ENCODE assay signal across 26 cellular contexts in the genomic region with DNA sequence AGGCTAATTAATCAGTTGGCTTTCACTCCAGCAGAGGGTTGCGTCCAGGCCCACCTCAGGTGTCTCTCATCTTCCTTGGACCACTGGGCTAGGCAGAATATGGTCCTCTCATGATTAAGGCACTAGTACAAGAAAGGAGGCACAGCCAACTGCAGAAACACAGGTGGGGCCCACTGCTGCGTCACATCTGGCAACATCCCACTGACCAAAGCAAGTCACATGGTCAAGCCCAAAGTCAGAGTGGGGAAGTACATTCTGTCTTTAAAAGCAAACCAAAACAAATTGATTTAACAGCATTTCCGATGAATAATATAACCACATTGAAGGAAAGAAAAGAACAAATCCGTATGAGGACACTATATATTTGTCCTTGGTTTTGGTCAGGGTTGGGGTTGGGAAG. TPM values are rescaled to one million over a fixed set of nuclear protein-coding genes. Genes with fewer than 3 reads are reported as not detected.
DNase-seq lines count a peak whose midpoint lies in the region; TF ChIP-seq lines count a peak whose summit lies in the region.
"Had no signal": no experiment of that assay in that cellular context is flagged by ENCODE, and none has a peak within 500 bp of the region (broad histone marks: within the 10 kb centered on the region; RNA-seq: fewer than 3 reads in every experiment).

No MANE protein-coding gene starts in this region.

- WGBS in trophoblast cell (ENCODE audit: extremely low coverage, insufficient coverage, insufficient read length): no CpG with 5 or more reads among the region's 4 CpGs

- no peak overlapping the region for H4K8ac ChIP-seq in trophoblast cell (ENCODE audit: low read depth, low read length)

- H3K4me1 ChIP-seq in trophoblast cell (ENCODE audit: control insufficient read depth in 1 of 2, insufficient read depth in 2 of 2, low read length in 2 of 2) (peaks cover 8 to 16% of the 10 kb centered on the region in 2 experiments), skeletal muscle satellite cell (ENCODE audit: control insufficient read depth, insufficient read depth, low read length) (peaks cover 45% of the 10 kb centered on the region)

- peaks cover 21% of the 10 kb centered on the region for H3K79me1 ChIP-seq in trophoblast cell (ENCODE audit: low read length)

- DNase-seq in LHCN-M2 (ENCODE audit: low read depth) (peak; percentile 68), astrocyte of the spinal cord (ENCODE audit: low read depth, low spot score) (peak; percentile 85), trophoblast cell (no peak), NCI-H146 treated with DMSO at 0.1 percent for 48 hours (lab: John Stamatoyannopoulos, UW; ENCODE audit: unreplicated experiment) (no peak), GDM1 (lab: John Stamatoyannopoulos, UW) (no peak), germinal center (ENCODE audit: low spot score) (no peak)
- DNase-seq: C1 segment of cervical spinal cord; CD4-positive, alpha-beta memory T cell; COR-L47; DMS53; H7; Kasumi-1; MV-4-11; NCI-H1105; NCI-H1436 treated with DMSO at 0.1 percent for 48 hours; NCI-H1930; NCI-H446; NCI-H524 treated with DMSO at 0.1 percent for 48 hours; NCI-H774; PC-3; RPMI8226; SHP77 had no signal

- no peak for TF ChIP-seq CTCF in astrocyte of the spinal cord (IDR thresholded peaks at IDR 0.05; ENCODE audit: low read depth, low read length)

- no peak overlapping the region for H3K14ac ChIP-seq in trophoblast cell (ENCODE audit: low read length)

- H3K27ac ChIP-seq in trophoblast cell (ENCODE audit: low read depth, low read length): no peak overlapping the region
- H3K27ac ChIP-seq: A549, GM23248 had no signal

- H4K91ac ChIP-seq in trophoblast cell (ENCODE audit: low read depth, low read length): no peak overlapping the region

- peak overlapping the region; percentile 12 for H2BK12ac ChIP-seq in trophoblast cell (ENCODE audit: low read length)

- in situ Hi-C loops in astrocyte of the spinal cord (cut with HindIII; ENCODE audit: low sequenced_read_pairs): no loop called here

- H4K12ac ChIP-seq in trophoblast cell (ENCODE audit: low read depth, low read length): no peak overlapping the region

- no peak overlapping the region for H3K4ac ChIP-seq in trophoblast cell (ENCODE audit: low read depth, low read length)

- no peaks in the 10 kb centered on the region for H3K27me3 ChIP-seq in trophoblast cell (ENCODE audit: insufficient read depth, low read length)
- no peaks in the 10 kb centered on the region for H3K27me3 ChIP-seq in skeletal muscle satellite cell (ENCODE audit: control insufficient read depth, insufficient read depth, low read length)

- no peak overlapping the region for H2AFZ ChIP-seq in trophoblast cell (ENCODE audit: insufficient read depth, low read length, poor library complexity)
- H2AFZ ChIP-seq: GM23248 had no signal

- H2BK120ac ChIP-seq in trophoblast cell (ENCODE audit: insufficient read depth, low read length, poor library complexity): peak overlapping the region; percentile 25

- no peaks in the 10 kb centered on the region for H3K9me3 ChIP-seq in trophoblast cell (ENCODE audit: insufficient read depth, low read depth, low read length)
- no peaks in the 10 kb centered on the region for H3K9me3 ChIP-seq in skeletal muscle satellite cell (replicated peaks; ENCODE audit: low read length)
- H3K9me3 ChIP-seq: A549 had no signal

- no peak overlapping the region for H2BK5ac ChIP-seq in trophoblast cell (ENCODE audit: low read depth, low read length, poor library complexity)

- H3K23ac ChIP-seq in trophoblast cell (ENCODE audit: low read length): no peak overlapping the region

- H3K18ac ChIP-seq in trophoblast cell (ENCODE audit: low read length): no peak overlapping the region

- H3K36me3 ChIP-seq in trophoblast cell (ENCODE audit: control insufficient read depth in 1 of 2, insufficient read depth in 2 of 2, low read length in 2 of 2) (no peaks in the 10 kb centered on the region), skeletal muscle satellite cell (ENCODE audit: insufficient read depth, low read length) (no peaks in the 10 kb centered on the region)

- H3K4me3 ChIP-seq in astrocyte of the spinal cord (ENCODE audit: low read depth, low read length) (no peak overlapping the region), trophoblast cell (ENCODE audit: low read depth, low read length) (no peak overlapping the region), skeletal muscle satellite cell (ENCODE audit: low read length) (peak overlapping the region; percentile 20)
- H3K4me3 ChIP-seq: A549, GM23248, K562 had no signal

- H2AK5ac ChIP-seq in trophoblast cell (ENCODE audit: low read length): no peak overlapping the region

- H3K79me2 ChIP-seq in trophoblast cell (ENCODE audit: control insufficient read depth, insufficient read depth, low read length, poor library complexity): peaks cover 4% of the 10 kb centered on the region

- no peak overlapping the region for H3K9ac ChIP-seq in trophoblast cell (ENCODE audit: low read length)
- peak overlapping the region; percentile 37 for H3K9ac ChIP-seq in skeletal muscle satellite cell (ENCODE audit: low read depth, low read length)
- H3K9ac ChIP-seq: GM23248 had no signal

- H3K4me2 ChIP-seq in trophoblast cell (ENCODE audit: low read length): no peak overlapping the region
- peak overlapping the region; percentile 69 for H3K4me2 ChIP-seq in skeletal muscle satellite cell (ENCODE audit: low read length)
- H3K4me2 ChIP-seq: A549 had no signal

RNA-seq across cellular contexts. Expression of a gene that starts 28.0 kb away (rescaled TPM):
- 17.6 and 26.1 TPM in 2 replicates for total RNA-seq in LHCN-M2 (2014; rRNA removed)
- polyA plus RNA-seq in LHCN-M2 (2012): 12.1 TPM
- 30.4 and 31.5 TPM in 2 replicates for polyA plus RNA-seq in trophoblast cell (2013)
- 15.0 and 17.7 TPM in 2 replicates for total RNA-seq in skeletal muscle satellite cell (2012; rRNA removed)

Comparison
In these comparisons a context has a peak if more than half of its experiments do, and no peak if none do; other contexts are left out.
1. DNase-seq: peak in LHCN-M2 (single experiment) and astrocyte of the spinal cord (single experiment); none in trophoblast cell (0 of 2), NCI-H146 treated with DMSO at 0.1 percent for 48 hours (single experiment), GDM1 (single experiment) and germinal center (single experiment).